In the genomic region with DNA sequence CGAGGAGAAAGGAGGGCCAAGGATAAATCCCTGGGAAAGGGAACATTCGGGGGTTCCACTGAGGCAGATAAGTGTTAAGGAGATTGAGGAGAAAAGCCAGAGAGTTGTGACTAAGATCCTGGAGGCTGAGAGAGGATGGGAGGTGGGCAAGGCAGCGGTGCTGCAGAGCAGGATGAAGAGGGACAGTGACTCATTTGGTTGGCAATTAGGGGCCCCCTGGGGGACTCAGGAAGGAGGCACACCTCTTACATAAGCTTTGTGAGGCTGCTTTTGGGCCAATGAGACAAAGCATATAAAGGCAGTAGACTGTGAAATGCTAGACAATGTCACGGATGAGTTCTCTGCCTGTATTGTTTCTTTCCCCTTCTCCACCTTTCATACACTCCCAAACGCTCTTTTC, we compare ENCODE assay signal across 2 cellular contexts.
TF ChIP-seq lines count a peak whose summit lies in the region.

No MANE protein-coding gene starts in this region.

TF ChIP-seq in GM23338, 12 proteins besides CTCF, POLR2A, EP300 and RAD21:
- TF ChIP-seq, protein P1, sequence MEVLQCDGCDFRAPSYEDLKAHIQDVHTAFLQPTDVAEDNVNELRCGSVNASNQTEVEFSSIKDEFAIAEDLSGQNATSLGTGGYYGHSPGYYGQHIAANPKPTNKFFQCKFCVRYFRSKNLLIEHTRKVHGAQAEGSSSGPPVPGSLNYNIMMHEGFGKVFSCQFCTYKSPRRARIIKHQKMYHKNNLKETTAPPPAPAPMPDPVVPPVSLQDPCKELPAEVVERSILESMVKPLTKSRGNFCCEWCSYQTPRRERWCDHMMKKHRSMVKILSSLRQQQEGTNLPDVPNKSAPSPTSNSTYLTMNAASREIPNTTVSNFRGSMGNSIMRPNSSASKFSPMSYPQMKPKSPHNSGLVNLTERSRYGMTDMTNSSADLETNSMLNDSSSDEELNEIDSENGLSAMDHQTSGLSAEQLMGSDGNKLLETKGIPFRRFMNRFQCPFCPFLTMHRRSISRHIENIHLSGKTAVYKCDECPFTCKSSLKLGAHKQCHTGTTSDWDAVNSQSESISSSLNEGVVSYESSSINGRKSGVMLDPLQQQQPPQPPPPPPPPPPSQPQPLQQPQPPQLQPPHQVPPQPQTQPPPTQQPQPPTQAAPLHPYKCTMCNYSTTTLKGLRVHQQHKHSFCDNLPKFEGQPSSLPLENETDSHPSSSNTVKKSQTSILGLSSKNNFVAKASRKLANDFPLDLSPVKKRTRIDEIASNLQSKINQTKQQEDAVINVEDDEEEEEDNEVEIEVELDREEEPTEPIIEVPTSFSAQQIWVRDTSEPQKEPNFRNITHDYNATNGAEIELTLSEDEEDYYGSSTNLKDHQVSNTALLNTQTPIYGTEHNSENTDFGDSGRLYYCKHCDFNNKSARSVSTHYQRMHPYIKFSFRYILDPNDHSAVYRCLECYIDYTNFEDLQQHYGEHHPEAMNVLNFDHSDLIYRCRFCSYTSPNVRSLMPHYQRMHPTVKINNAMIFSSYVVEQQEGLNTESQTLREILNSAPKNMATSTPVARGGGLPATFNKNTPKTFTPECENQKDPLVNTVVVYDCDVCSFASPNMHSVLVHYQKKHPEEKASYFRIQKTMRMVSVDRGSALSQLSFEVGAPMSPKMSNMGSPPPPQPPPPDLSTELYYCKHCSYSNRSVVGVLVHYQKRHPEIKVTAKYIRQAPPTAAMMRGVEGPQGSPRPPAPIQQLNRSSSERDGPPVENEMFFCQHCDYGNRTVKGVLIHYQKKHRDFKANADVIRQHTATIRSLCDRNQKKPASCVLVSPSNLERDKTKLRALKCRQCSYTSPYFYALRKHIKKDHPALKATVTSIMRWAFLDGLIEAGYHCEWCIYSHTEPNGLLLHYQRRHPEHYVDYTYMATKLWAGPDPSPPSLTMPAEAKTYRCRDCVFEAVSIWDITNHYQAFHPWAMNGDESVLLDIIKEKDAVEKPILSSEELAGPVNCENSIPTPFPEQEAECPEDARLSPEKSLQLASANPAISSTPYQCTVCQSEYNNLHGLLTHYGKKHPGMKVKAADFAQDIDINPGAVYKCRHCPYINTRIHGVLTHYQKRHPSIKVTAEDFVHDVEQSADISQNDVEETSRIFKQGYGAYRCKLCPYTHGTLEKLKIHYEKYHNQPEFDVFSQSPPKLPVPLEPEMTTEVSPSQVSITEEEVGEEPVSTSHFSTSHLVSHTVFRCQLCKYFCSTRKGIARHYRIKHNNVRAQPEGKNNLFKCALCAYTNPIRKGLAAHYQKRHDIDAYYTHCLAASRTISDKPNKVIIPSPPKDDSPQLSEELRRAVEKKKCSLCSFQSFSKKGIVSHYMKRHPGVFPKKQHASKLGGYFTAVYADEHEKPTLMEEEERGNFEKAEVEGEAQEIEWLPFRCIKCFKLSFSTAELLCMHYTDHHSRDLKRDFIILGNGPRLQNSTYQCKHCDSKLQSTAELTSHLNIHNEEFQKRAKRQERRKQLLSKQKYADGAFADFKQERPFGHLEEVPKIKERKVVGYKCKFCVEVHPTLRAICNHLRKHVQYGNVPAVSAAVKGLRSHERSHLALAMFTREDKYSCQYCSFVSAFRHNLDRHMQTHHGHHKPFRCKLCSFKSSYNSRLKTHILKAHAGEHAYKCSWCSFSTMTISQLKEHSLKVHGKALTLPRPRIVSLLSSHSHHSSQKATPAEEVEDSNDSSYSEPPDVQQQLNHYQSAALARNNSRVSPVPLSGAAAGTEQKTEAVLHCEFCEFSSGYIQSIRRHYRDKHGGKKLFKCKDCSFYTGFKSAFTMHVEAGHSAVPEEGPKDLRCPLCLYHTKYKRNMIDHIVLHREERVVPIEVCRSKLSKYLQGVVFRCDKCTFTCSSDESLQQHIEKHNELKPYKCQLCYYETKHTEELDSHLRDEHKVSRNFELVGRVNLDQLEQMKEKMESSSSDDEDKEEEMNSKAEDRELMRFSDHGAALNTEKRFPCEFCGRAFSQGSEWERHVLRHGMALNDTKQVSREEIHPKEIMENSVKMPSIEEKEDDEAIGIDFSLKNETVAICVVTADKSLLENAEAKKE (CRISPR knock-in tag; IDR thresholded peaks at IDR 0.05): no peak
- no peak for TF ChIP-seq EZH2 (IDR thresholded peaks at IDR 0.05; ENCODE audit: low read depth, unreplicated experiment)
- no peak for TF ChIP-seq ZNF114 (CRISPR knock-in tag; IDR thresholded peaks at IDR 0.05)
- no peak for TF ChIP-seq POLR2AphosphoS5 (IDR thresholded peaks at IDR 0.05; ENCODE audit: low read depth)

TF ChIP-seq in WTC11, 78 proteins besides CTCF, POLR2A, EP300 and RAD21 (continued from another document):
- TF ChIP-seq, protein P2, sequence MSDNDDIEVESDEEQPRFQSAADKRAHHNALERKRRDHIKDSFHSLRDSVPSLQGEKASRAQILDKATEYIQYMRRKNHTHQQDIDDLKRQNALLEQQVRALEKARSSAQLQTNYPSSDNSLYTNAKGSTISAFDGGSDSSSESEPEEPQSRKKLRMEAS (CRISPR knock-in tag; IDR thresholded peaks at IDR 0.05): no peak
- TF ChIP-seq, protein P3, sequence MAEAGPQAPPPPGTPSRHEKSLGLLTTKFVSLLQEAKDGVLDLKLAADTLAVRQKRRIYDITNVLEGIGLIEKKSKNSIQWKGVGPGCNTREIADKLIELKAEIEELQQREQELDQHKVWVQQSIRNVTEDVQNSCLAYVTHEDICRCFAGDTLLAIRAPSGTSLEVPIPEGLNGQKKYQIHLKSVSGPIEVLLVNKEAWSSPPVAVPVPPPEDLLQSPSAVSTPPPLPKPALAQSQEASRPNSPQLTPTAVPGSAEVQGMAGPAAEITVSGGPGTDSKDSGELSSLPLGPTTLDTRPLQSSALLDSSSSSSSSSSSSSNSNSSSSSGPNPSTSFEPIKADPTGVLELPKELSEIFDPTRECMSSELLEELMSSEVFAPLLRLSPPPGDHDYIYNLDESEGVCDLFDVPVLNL (CRISPR knock-in tag; IDR thresholded peaks at IDR 0.05; ENCODE audit: borderline replicate concordance, low read depth): no peak
- no peak for TF ChIP-seq ESRRA (CRISPR knock-in tag; IDR thresholded peaks at IDR 0.05; ENCODE audit: borderline replicate concordance)
- no peak for TF ChIP-seq GTF2I (CRISPR knock-in tag; conservative IDR thresholded peaks at IDR 0.05)
- TF ChIP-seq TEAD1 (CRISPR knock-in tag; IDR thresholded peaks at IDR 0.05): no peak
- no peak for TF ChIP-seq TP53 (CRISPR knock-in tag; IDR thresholded peaks at IDR 0.05)
- TF ChIP-seq TCF7 (CRISPR knock-in tag; IDR thresholded peaks at IDR 0.05; ENCODE audit: low read depth): no peak
- no peak for TF ChIP-seq ZNF671 (CRISPR knock-in tag; IDR thresholded peaks at IDR 0.05)
